ENCODE assay signal across 1 cellular context in genomic region chr2:48112911-48113687, GRCh38.
A peak's percentile ranks its signal among the peaks of the same experiment; 100 is the strongest.
TF ChIP-seq lines count a peak whose summit lies in the region.

No MANE protein-coding gene starts in this region.

TF ChIP-seq in HepG2, 621 proteins besides CTCF, POLR2A, EP300 and RAD21 (continued from another document):
- TF ChIP-seq SYNCRIP (IDR thresholded peaks at IDR 0.05; ENCODE audit: insufficient read depth, low read depth, low read length) (no peak), SUZ12 (IDR thresholded peaks at IDR 0.05; ENCODE audit: low read depth, low read length) (no peak), KDM2A (CRISPR knock-in tag; IDR thresholded peaks at IDR 0.05; ENCODE audit: borderline replicate concordance, low read depth) (0 out of 2 replicates have a peak, but pooled peaks have one; percentile 18), MYNN (CRISPR knock-in tag; IDR thresholded peaks at IDR 0.05; ENCODE audit: low read depth) (no peak), FUBP1 (CRISPR knock-in tag; IDR thresholded peaks at IDR 0.05; ENCODE audit: borderline replicate concordance) (no peak), THYN1 (CRISPR knock-in tag; IDR thresholded peaks at IDR 0.05; ENCODE audit: borderline replicate concordance, low read depth) (no peak), TRIM24 (CRISPR knock-in tag; IDR thresholded peaks at IDR 0.05) (no peak), ZBTB3 (CRISPR knock-in tag; IDR thresholded peaks at IDR 0.05; ENCODE audit: borderline replicate concordance, low read depth) (no peak), SOX5 (CRISPR knock-in tag; IDR thresholded peaks at IDR 0.05; ENCODE audit: borderline replicate concordance) (0 out of 2 replicates have a peak, but pooled peaks have one; percentile 8), MIXL1 (CRISPR knock-in tag; IDR thresholded peaks at IDR 0.05) (no peak), ZMYM4 (CRISPR knock-in tag; IDR thresholded peaks at IDR 0.05) (no peak; the same call in 1 of the 2 replicates), ZNF280B (CRISPR knock-in tag; IDR thresholded peaks at IDR 0.05; ENCODE audit: borderline replicate concordance) (no peak), TFAP4 (IDR thresholded peaks at IDR 0.05; ENCODE audit: borderline replicate concordance, low read depth) (no peak), BCL3 (CRISPR knock-in tag; IDR thresholded peaks at IDR 0.05) (no peak)
